ENCODE assay signal across 30 cellular contexts in the genomic region with DNA sequence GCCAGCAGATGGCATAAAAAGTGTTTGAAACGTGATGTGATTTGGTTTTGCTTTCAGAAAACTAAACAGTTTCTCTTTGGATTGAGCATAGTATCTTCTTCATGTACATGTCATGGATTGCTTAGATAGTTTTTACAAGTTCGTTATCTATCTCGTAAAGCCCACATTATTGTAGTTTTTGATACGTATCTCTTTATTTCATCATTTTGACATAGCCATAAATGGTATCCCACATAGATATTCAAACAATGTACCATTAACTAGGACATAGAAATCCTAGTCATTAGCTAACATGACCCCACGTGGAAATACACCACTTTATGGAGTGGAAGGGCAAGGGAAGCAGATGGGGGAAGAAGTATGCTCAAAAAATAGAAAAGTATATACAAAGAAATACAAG.
"Had no signal": no experiment of that assay in that cellular context is flagged by ENCODE, and none has a peak within 500 bp of the region (broad histone marks: within the 10 kb centered on the region; RNA-seq: fewer than 3 reads in every experiment).

No MANE protein-coding gene starts in this region.

- H3K4me3 ChIP-seq: left lung, lower lobe of right lung, neural progenitor cell, right atrium auricular region, right lobe of liver, smooth muscle cell, testis, thyroid gland, transverse colon, upper lobe of left lung, vagina had no signal

- H3K9me3 Mint-ChIP-seq: natural killer cell; nephron progenitor cell; neural progenitor cell; stimulated activated memory B cell treated with anti-CD40 and anti-IgM and Interleukin-4, amounts not matched to agents 10 μg/mL and 1 μg/mL and 100 μg/mL, for 72 hours; stimulated activated naive CD8-positive, alpha-beta T cell treated with anti-CD3 and anti-CD28 coated beads, Interleukin-15, amount 100 ng/mL, for 72 hours had no signal

- H3K27me3 Mint-ChIP-seq: stimulated activated memory B cell treated with anti-CD40 and anti-IgM and Interleukin-4, amounts not matched to agents 10 μg/mL and 1 μg/mL and 100 μg/mL, for 72 hours; stimulated activated naive CD8-positive, alpha-beta T cell treated with anti-CD3 and anti-CD28 coated beads, Interleukin-15, amount 100 ng/mL, for 72 hours had no signal

- DNase-seq: hippocampal formation; immature natural killer cell; kidney; left colon; left lung; lower lobe of right lung; mammary epithelial cell; mesenchymal stem cell; natural killer cell; nephron progenitor cell; occipital lobe; right lobe of liver; stimulated activated CD4-positive, alpha-beta T cell treated with anti-CD3 and anti-CD28 coated beads, Interleukin-1b, Interleukin-23, amount 100 ng/mL, for 48 hours; stimulated activated CD4-positive, alpha-beta T cell treated with anti-CD3 and anti-CD28 coated beads, Interleukin-2, amount 100 ng/mL, for 48 hours; stimulated activated CD4-positive, alpha-beta T cell treated with anti-CD3 and anti-CD28 coated beads, Interleukin-4, amount 100 ng/mL, for 4 hours; stimulated activated CD8-positive, alpha-beta memory T cell treated with anti-CD3 and anti-CD28 coated beads, Interleukin-4, amount 100 ng/mL, for 48 hours; stimulated activated naive CD4-positive, alpha-beta T cell treated with Interleukin-2 at 50 U/mL for 16 hours; stimulated activated naive CD8-positive, alpha-beta T cell treated with anti-CD3 and anti-CD28 coated beads, Interleukin-15, amount 100 ng/mL, for 72 hours; substantia nigra; testis; thyroid gland; transverse colon; upper lobe of left lung had no signal

- H3K4me1 Mint-ChIP-seq: immature natural killer cell; natural killer cell; nephron progenitor cell; stimulated activated naive CD8-positive, alpha-beta T cell treated with anti-CD3 and anti-CD28 coated beads, Interleukin-15, amount 100 ng/mL, for 72 hours had no signal

- H3K27ac ChIP-seq: left lung, lower lobe of right lung, neural progenitor cell, neutrophil, parathyroid adenoma, right atrium auricular region, right lobe of liver, thyroid gland, transverse colon, upper lobe of left lung, vagina had no signal

- H3K4me3 Mint-ChIP-seq: immature natural killer cell; natural killer cell; nephron progenitor cell; neural progenitor cell; stimulated activated memory B cell treated with anti-CD40 and anti-IgM and Interleukin-4, amounts not matched to agents 10 μg/mL and 1 μg/mL and 100 μg/mL, for 72 hours; stimulated activated naive CD8-positive, alpha-beta T cell treated with anti-CD3 and anti-CD28 coated beads, Interleukin-15, amount 100 ng/mL, for 72 hours had no signal

- H3K27ac Mint-ChIP-seq: immature natural killer cell; natural killer cell; nephron progenitor cell; neural progenitor cell; stimulated activated memory B cell treated with anti-CD40 and anti-IgM and Interleukin-4, amounts not matched to agents 10 μg/mL and 1 μg/mL and 100 μg/mL, for 72 hours; stimulated activated naive CD8-positive, alpha-beta T cell treated with anti-CD3 and anti-CD28 coated beads, Interleukin-15, amount 100 ng/mL, for 72 hours had no signal

- H3K36me3 Mint-ChIP-seq: immature natural killer cell; natural killer cell; stimulated activated memory B cell treated with anti-CD40 and anti-IgM and Interleukin-4, amounts not matched to agents 10 μg/mL and 1 μg/mL and 100 μg/mL, for 72 hours had no signal
